8 cellular contexts compared by ENCODE assay signal in genomic region chr7:2520131-2520807, GRCh38. TPM values are rescaled to one million over a fixed set of nuclear protein-coding genes. Genes with fewer than 3 reads are reported as not detected.
DNase-seq lines count a peak whose midpoint lies in the region; ATAC-seq, FAIRE-seq and TF ChIP-seq lines count a peak whose summit lies in the region.

No MANE protein-coding gene starts in this region.

- H3K4me2 ChIP-seq in Karpas-422 (ENCODE audit: low read depth, low read length, poor library complexity, severe bottlenecking) = peak overlapping the region; percentile 59

- peaks cover 18% of the 10 kb centered on the region for H3K4me1 ChIP-seq in Karpas-422 (ENCODE audit: low read length)
- peaks cover 64 to 73% (median 66%) of the 10 kb centered on the region in 4 donors for H3K4me1 ChIP-seq in stomach

- H3K4me3 ChIP-seq in Karpas-422 (ENCODE audit: low read length) = peak overlapping the region; percentile 44; the same call in 1 of the 2 replicates
- peak overlapping the region; percentile 57 to 78 (median 66) for H3K4me3 ChIP-seq in stomach

- intact Hi-C loops in stomach (cut with DNase I; ENCODE audit: low total_unique reads) = no loop called here

- no peaks in the 10 kb centered on the region for H3K36me3 ChIP-seq in Karpas-422 (ENCODE audit: insufficient read depth, low read length)
- H3K36me3 ChIP-seq in stomach = peaks cover 0 to 7% (median 2%) of the 10 kb centered on the region in 4 donors

- H4K20me1 ChIP-seq in Karpas-422 (ENCODE audit: insufficient read depth, low read depth, low read length) = no peaks in the 10 kb centered on the region; the same call in 1 of the 2 replicates

- no peak overlapping the region for H3K27ac ChIP-seq in Karpas-422 (ENCODE audit: low read length)
- peak overlapping the region; percentile 75 to 94 (median 90) for H3K27ac ChIP-seq in stomach

- H2AFZ ChIP-seq in Karpas-422 (ENCODE audit: low read length) = no peak overlapping the region

- peak in 2 of 3 experiments; percentile 63 to 67 for DNase-seq in NCI-H1417 (lab: John Stamatoyannopoulos, UW)
- DNase-seq in NCI-H1417 treated with DMSO at 0.1 percent for 48 hours (lab: John Stamatoyannopoulos, UW) = no peak
- no peak for DNase-seq in Karpas-422
- no peak for DNase-seq in activated naive CD4-positive, alpha-beta T cell treated with anti-CD3 and anti-CD28 coated beads, Interleukin-2, amount 50 U/mL, for 72 hours (ENCODE audit: low spot score in 2 of 2)
- peak; percentile 77 for DNase-seq in islet precursor cell
- no peak for DNase-seq in stomach
- no peak for DNase-seq in frontal cortex (ENCODE audit: low spot score in 2 of 2)
- DNase-seq in DMS153 treated with DMSO at 0.1 percent for 48 hours (lab: John Stamatoyannopoulos, UW; ENCODE audit: unreplicated experiment) = no peak

- 0 out of 2 replicates have a peak overlapping the region, but pooled peaks have one; percentile 33 for H3K9ac ChIP-seq in Karpas-422 (ENCODE audit: low read length)

- peak overlapping the region; percentile 36 to 73 for H3K27ac Mint-ChIP-seq in activated naive CD4-positive, alpha-beta T cell treated with anti-CD3 and anti-CD28 coated beads, Interleukin-2, amount 50 U/mL, for 72 hours

- FAIRE-seq in frontal cortex (lab: Jason Lieb, UNC) = no peak

- no peak for TF ChIP-seq EP300 in stomach (IDR thresholded peaks at IDR 0.05)

- 0 to 4% (median 2%) methylated on average over 10 to 38 of the region's 38 CpGs for WGBS in stomach, 5 donors

- no peaks in the 10 kb centered on the region for H3K9me3 Mint-ChIP-seq in activated naive CD4-positive, alpha-beta T cell treated with anti-CD3 and anti-CD28 coated beads, Interleukin-2, amount 50 U/mL, for 72 hours

- peak; percentile 3 to 10 for ATAC-seq in activated naive CD4-positive, alpha-beta T cell treated with anti-CD3 and anti-CD28 coated beads, Interleukin-2, amount 50 U/mL, for 72 hours

- H3K9me2 ChIP-seq in Karpas-422 (replicated peaks; ENCODE audit: insufficient read depth, low read length) = no peaks in the 10 kb centered on the region

- H3K27me3 ChIP-seq in Karpas-422 (ENCODE audit: low read length) (no peaks in the 10 kb centered on the region), stomach (peaks cover 0 to 65% (median 8%) of the 10 kb centered on the region in 3 donors)

- no peaks in the 10 kb centered on the region for H3K79me2 ChIP-seq in Karpas-422 (ENCODE audit: low read length)

- TF ChIP-seq POLR2A in stomach (IDR thresholded peaks at IDR 0.05) = no peak

- peak in 2 of 7 experiments; percentile 10 to 22 for TF ChIP-seq CTCF in stomach (IDR thresholded peaks at IDR 0.05)

- H3K9me3 ChIP-seq in Karpas-422 (ENCODE audit: low read length) (no peaks in the 10 kb centered on the region), stomach (no peaks in the 10 kb centered on the region)

- H3K36me3 Mint-ChIP-seq in activated naive CD4-positive, alpha-beta T cell treated with anti-CD3 and anti-CD28 coated beads, Interleukin-2, amount 50 U/mL, for 72 hours = peaks cover 0 to 6% of the 10 kb centered on the region in 2 donors

RNA-seq across cellular contexts. Expression of gene LFNG, which starts 0.7 kb away (rescaled TPM):
- total RNA-seq in Karpas-422 (2014; rRNA removed; shearing (Covaris generic); ENCODE audit: low replicate concordance) = 0.07 and 0.19 TPM in 2 replicates
- 10 to 100 TPM; 17.8 to 21.1 TPM for total RNA-seq in activated naive CD4-positive, alpha-beta T cell treated with anti-CD3 and anti-CD28 coated beads, Interleukin-2, amount 50 U/mL, for 72 hours
- total RNA-seq in stomach (100 to 1,000 TPM in 1 of 5 donors, 10 to 100 TPM in 3, 1 to 10 TPM in 1; 8.0 to 103 (median 36.2) TPM), frontal cortex (9.4 TPM)
- 10 to 100 TPM; 11.8 to 15.4 (median 14.1) TPM for polyA plus RNA-seq in stomach

RNA-seq across cellular contexts. Expression of gene BRAT1, which starts 35.1 kb away (rescaled TPM):
- total RNA-seq in Karpas-422 (2014; rRNA removed; shearing (Covaris generic); ENCODE audit: low replicate concordance) = 10.5 and 30.1 TPM in 2 replicates
- total RNA-seq in activated naive CD4-positive, alpha-beta T cell treated with anti-CD3 and anti-CD28 coated beads, Interleukin-2, amount 50 U/mL, for 72 hours = 10 to 100 TPM; 26.5 to 37.5 TPM
- total RNA-seq in stomach = 100 to 1,000 TPM in 1 of 5 donors, 10 to 100 TPM in 4; 16.3 to 119 (median 35.7) TPM
- polyA plus RNA-seq in stomach = 10 to 100 TPM; 23.5 to 25.2 (median 23.5) TPM
- total RNA-seq in frontal cortex = 16.7 TPM

RNA-seq across cellular contexts. Expression of gene IQCE, which starts 38.5 kb away (rescaled TPM):
- 0.93 and 1.1 TPM in 2 replicates for total RNA-seq in Karpas-422 (2014; rRNA removed; shearing (Covaris generic); ENCODE audit: low replicate concordance)
- total RNA-seq in activated naive CD4-positive, alpha-beta T cell treated with anti-CD3 and anti-CD28 coated beads, Interleukin-2, amount 50 U/mL, for 72 hours = 1 to 10 TPM; 7.3 to 9.5 TPM
- total RNA-seq in stomach (100 to 1,000 TPM in 1 of 5 donors, 10 to 100 TPM in 3, 1 to 10 TPM in 1; 1.8 to 248 (median 49.1) TPM), frontal cortex (17.9 TPM)
- 10 to 100 TPM in 1 of 3 donors, 1 to 10 TPM in 2; 3.0 to 10.5 (median 7.5) TPM for polyA plus RNA-seq in stomach

RNA-seq across cellular contexts. Expression of gene GRIFIN, which starts 44.1 kb away (rescaled TPM):
- total RNA-seq in Karpas-422 (2014; rRNA removed; shearing (Covaris generic); ENCODE audit: low replicate concordance) = not detected in 2 replicates
- total RNA-seq in activated naive CD4-positive, alpha-beta T cell treated with anti-CD3 and anti-CD28 coated beads, Interleukin-2, amount 50 U/mL, for 72 hours = not detected
- total RNA-seq in stomach (not detected), frontal cortex (not detected)
- not detected for polyA plus RNA-seq in stomach

Comparison
In these comparisons a context has a peak if more than half of its experiments do, and no peak if none do; other contexts are left out.
1. DNase-seq: peak in NCI-H1417 (2 of 3) and islet precursor cell (single experiment); none in NCI-H1417 treated with DMSO at 0.1 percent for 48 hours (single experiment), Karpas-422 (single experiment), activated naive CD4-positive, alpha-beta T cell treated with anti-CD3 and anti-CD28 coated beads, Interleukin-2, amount 50 U/mL, for 72 hours (0 of 2), stomach (single experiment), frontal cortex (0 of 2) and DMS153 treated with DMSO at 0.1 percent for 48 hours (single experiment).